Comparison of ENCODE assay signal across 28 cellular contexts in the genomic region with DNA sequence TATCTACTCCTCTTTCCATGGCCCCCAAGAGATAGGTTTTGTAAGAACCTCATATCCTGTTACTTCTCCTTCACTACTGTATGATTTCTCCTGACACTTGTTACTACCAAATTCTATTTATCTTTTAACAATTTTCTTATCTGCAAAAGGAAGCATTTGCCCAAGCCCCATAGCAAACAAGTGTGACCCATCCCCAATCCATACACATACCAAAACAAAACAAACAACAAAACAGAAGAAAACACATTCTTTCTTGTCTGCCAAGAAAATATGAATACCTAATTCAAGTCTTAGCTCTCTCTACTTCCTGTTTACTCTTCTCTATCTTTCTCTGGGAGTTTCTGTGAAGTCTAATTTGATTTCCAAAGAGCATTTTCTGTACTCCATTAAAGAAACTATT. TPM values are rescaled to one million over a fixed set of nuclear protein-coding genes. Genes with fewer than 3 reads are reported as not detected.
"Had no signal": no experiment of that assay in that cellular context is flagged by ENCODE, and none has a peak within 500 bp of the region (broad histone marks: within the 10 kb centered on the region; RNA-seq: fewer than 3 reads in every experiment).

No MANE protein-coding gene starts in this region.

- H3K36me3 ChIP-seq: breast epithelium, esophagus squamous epithelium, right atrium auricular region, stomach, tibial artery, upper lobe of right lung, WERI-Rb-1 had no signal

- H3K27me3 Mint-ChIP-seq: activated naive CD4-positive, alpha-beta T cell treated with anti-CD3 and anti-CD28 coated beads, Interleukin-2, amount 10 ng/mL, durations not matched to agents 7 days and 5 days; stimulated activated naive B cell treated with anti-CD40 and anti-IgM and Interleukin-4, amounts not matched to agents 10 μg/mL and 1 μg/mL and 100 μg/mL, for 72 hours had no signal

- H3K9ac ChIP-seq: parathyroid adenoma had no signal

- H3K4me3 ChIP-seq: breast epithelium, esophagus squamous epithelium, right atrium auricular region, stomach, tibial artery, upper lobe of right lung had no signal

- H3K4me1 ChIP-seq: breast epithelium, parathyroid adenoma had no signal

- H3K36me3 Mint-ChIP-seq: activated naive CD4-positive, alpha-beta T cell treated with anti-CD3 and anti-CD28 coated beads, Interleukin-2, amount 10 ng/mL, durations not matched to agents 7 days and 5 days; stimulated activated naive B cell treated with anti-CD40 and anti-IgM and Interleukin-4, amounts not matched to agents 10 μg/mL and 1 μg/mL and 100 μg/mL, for 72 hours had no signal

- H3K9me3 ChIP-seq: breast epithelium, esophagus squamous epithelium, right atrium auricular region, stomach, tibial artery, upper lobe of right lung had no signal

- H3K9me3 Mint-ChIP-seq: activated naive CD4-positive, alpha-beta T cell treated with anti-CD3 and anti-CD28 coated beads, Interleukin-2, amount 10 ng/mL, durations not matched to agents 7 days and 5 days; activated T-cell treated with anti-CD3 and anti-CD28 coated beads, Interleukin-2, amount 50 U/mL, for 24 hours; nephron progenitor cell; stimulated activated naive B cell treated with anti-CD40 and anti-IgM and Interleukin-4, amounts not matched to agents 10 μg/mL and 1 μg/mL and 100 μg/mL, for 72 hours had no signal

- H3K27ac ChIP-seq: breast epithelium, epithelial cell of prostate, esophagus squamous epithelium, parathyroid adenoma, right atrium auricular region, stomach, tibial artery, upper lobe of right lung, WERI-Rb-1 had no signal

- H3K27me3 ChIP-seq: breast epithelium, esophagus squamous epithelium, right atrium auricular region, stomach, tibial artery, upper lobe of right lung had no signal

- H3K4me1 Mint-ChIP-seq: activated naive CD4-positive, alpha-beta T cell treated with anti-CD3 and anti-CD28 coated beads, Interleukin-2, amount 10 ng/mL, durations not matched to agents 7 days and 5 days; stimulated activated naive B cell treated with anti-CD40 and anti-IgM and Interleukin-4, amounts not matched to agents 10 μg/mL and 1 μg/mL and 100 μg/mL, for 72 hours had no signal

- DNase-seq: activated CD4-positive, alpha-beta T cell treated with anti-CD3 and anti-CD28 coated beads for 48 hours; activated CD4-positive, alpha-beta T cell treated with anti-CD3 and anti-CD28 coated beads, Interleukin-2, amount 50 U/mL, for 48 hours; activated CD8-positive, alpha-beta memory T cell treated with anti-CD3 and anti-CD28 coated beads, Interleukin-2, amount 50 U/mL, for 4 hours; activated gamma-delta T cell; activated naive CD4-positive, alpha-beta T cell treated with anti-CD3 and anti-CD28 coated beads, Interleukin-2, amount 10 ng/mL, durations not matched to agents 7 days and 5 days; activated T-cell treated with anti-CD3 and anti-CD28 coated beads, Interleukin-2, amount 50 U/mL, for 24 hours; amygdala; central memory CD4-positive, alpha-beta T cell; esophagus squamous epithelium; foreskin melanocyte; islet precursor cell; left cardiac atrium; mammary epithelial cell; nephron progenitor cell; stimulated activated CD4-positive, alpha-beta T cell treated with anti-CD3 and anti-CD28 coated beads, Interleukin-15, amount 100 ng/mL, for 24 hours; stimulated activated CD4-positive, alpha-beta T cell treated with anti-CD3 and anti-CD28 coated beads, Interleukin-2, amount 100 ng/mL, for 24 hours; stimulated activated naive B cell treated with anti-CD40 and anti-IgM and Interleukin-4, amounts not matched to agents 10 μg/mL and 1 μg/mL and 100 μg/mL, for 72 hours; stomach; T-helper 9 cell; tibial artery; upper lobe of right lung; WERI-Rb-1 had no signal

- H3K4me3 Mint-ChIP-seq: activated naive CD4-positive, alpha-beta T cell treated with anti-CD3 and anti-CD28 coated beads, Interleukin-2, amount 10 ng/mL, durations not matched to agents 7 days and 5 days; activated T-cell treated with anti-CD3 and anti-CD28 coated beads, Interleukin-2, amount 50 U/mL, for 24 hours; nephron progenitor cell; stimulated activated naive B cell treated with anti-CD40 and anti-IgM and Interleukin-4, amounts not matched to agents 10 μg/mL and 1 μg/mL and 100 μg/mL, for 72 hours had no signal

- H3K27ac Mint-ChIP-seq: activated naive CD4-positive, alpha-beta T cell treated with anti-CD3 and anti-CD28 coated beads, Interleukin-2, amount 10 ng/mL, durations not matched to agents 7 days and 5 days; activated T-cell treated with anti-CD3 and anti-CD28 coated beads, Interleukin-2, amount 50 U/mL, for 24 hours; nephron progenitor cell; stimulated activated naive B cell treated with anti-CD40 and anti-IgM and Interleukin-4, amounts not matched to agents 10 μg/mL and 1 μg/mL and 100 μg/mL, for 72 hours had no signal

- ATAC-seq: activated CD4-positive, CD25-positive, alpha-beta regulatory T cell treated with anti-CD3 and anti-CD28 coated beads, Interleukin-2, amount 50 U/mL, for 24 hours; left cardiac atrium; stimulated activated naive B cell treated with anti-CD40 and anti-IgM and Interleukin-4, amounts not matched to agents 10 μg/mL and 1 μg/mL and 100 μg/mL, for 72 hours; upper lobe of right lung had no signal

- H3K79me2 ChIP-seq: parathyroid adenoma had no signal

- H2AFZ ChIP-seq: parathyroid adenoma had no signal

RNA-seq across cellular contexts. Expression of a gene that starts 39.0 kb away (rescaled TPM):
- polyA plus RNA-seq: mammary epithelial cell had no signal

RNA-seq across cellular contexts. Expression of a gene that starts 41.2 kb away (rescaled TPM):
- polyA plus RNA-seq: liver, mammary epithelial cell, stomach had no signal
